In the genomic region with DNA sequence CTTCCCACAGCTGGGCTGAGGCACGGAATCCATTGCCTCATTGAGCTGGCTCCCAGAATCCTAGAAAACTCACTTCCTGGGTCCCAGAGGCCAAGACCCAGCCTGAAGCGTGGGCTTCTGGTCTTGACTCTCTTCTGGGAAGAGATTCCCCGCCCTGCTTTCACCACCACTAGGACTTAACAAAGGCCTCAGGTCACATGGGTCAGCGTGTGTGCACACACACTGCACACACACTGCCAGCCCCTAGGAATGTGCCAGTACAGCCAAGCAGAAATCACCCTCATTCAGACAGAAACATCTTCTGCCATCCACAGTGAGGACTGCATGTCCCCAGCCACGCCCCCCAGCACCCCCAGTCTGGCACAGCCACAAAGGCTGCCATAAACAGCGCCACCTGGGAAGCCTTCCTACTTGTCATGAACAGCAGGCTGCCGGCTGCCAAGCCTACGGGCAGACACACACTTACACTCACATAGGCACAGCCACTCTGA, we compare ENCODE assay signal across 8 cellular contexts.
DNase-seq lines count a peak whose midpoint lies in the region; ATAC-seq, FAIRE-seq and TF ChIP-seq lines count a peak whose summit lies in the region.

No MANE protein-coding gene starts in this region.

- peaks cover 0 to 43% (median 26%) of the 10 kb centered on the region in 3 donors for H3K36me3 ChIP-seq in pancreas
- no peaks in the 10 kb centered on the region for H3K36me3 ChIP-seq in SJCRH30

- peak overlapping the region; percentile 81 for H3K27ac Mint-ChIP-seq in glutamatergic neuron (ENCODE audit: unreplicated experiment)

- H3K27me3 Mint-ChIP-seq in glutamatergic neuron (ENCODE audit: unreplicated experiment) = peaks cover 8% of the 10 kb centered on the region

- H3K9me3 Mint-ChIP-seq in glutamatergic neuron (ENCODE audit: unreplicated experiment) = peaks cover 2% of the 10 kb centered on the region

- TF ChIP-seq CTCF in glutamatergic neuron (IDR thresholded peaks at IDR 0.05; ENCODE audit: partially characterized antibody, unreplicated experiment) (no peak), pancreas (IDR thresholded peaks at IDR 0.05) (no peak)

- H3K4me3 ChIP-seq in pancreas (no peak overlapping the region), SJCRH30 (no peak overlapping the region)

- peak overlapping the region in 2 of 4 donors; percentile 8 to 48 for H3K27ac ChIP-seq in pancreas
- H3K27ac ChIP-seq in SJCRH30 = no peak overlapping the region

- H3K4me3 Mint-ChIP-seq in glutamatergic neuron (ENCODE audit: unreplicated experiment) = peak overlapping the region; percentile 47

- DNase-seq in EH (ENCODE audit: low read depth) = peak; percentile 69
- peak; percentile 38 for DNase-seq in glutamatergic neuron
- DNase-seq in pancreas = peak in 2 of 6 donors; percentile 49 to 61
- DNase-seq in NCI-H1092 (lab: John Stamatoyannopoulos, UW) = no peak
- DNase-seq in GM12891 (ENCODE audit: insufficient read length, low spot score) = no peak
- DNase-seq in SJCRH30 = no peak

- H3K4me1 Mint-ChIP-seq in glutamatergic neuron (ENCODE audit: low read depth, unreplicated experiment) = peaks cover 25% of the 10 kb centered on the region

- no peaks in the 10 kb centered on the region for H3K9me3 ChIP-seq in pancreas
- H3K9me3 ChIP-seq in SJCRH30 (replicated peaks) = no peaks in the 10 kb centered on the region

- FAIRE-seq in pancreas (lab: Jason Lieb, UNC) (no peak), GM12891 (lab: Jason Lieb, UNC) (no peak)

- WGBS in pancreas, 2 donors = 73 to 74% methylated on average over 8 of the region's 8 CpGs

- no peaks in the 10 kb centered on the region for H3K27me3 ChIP-seq in pancreas
- no peaks in the 10 kb centered on the region for H3K27me3 ChIP-seq in SJCRH30

- ATAC-seq in SK-N-SH treated with all-trans-retinoic acid at 6 μM for 48 hours (peak; percentile 15; the same call in 2 of the 3 replicates), pancreas (peak; percentile 9 to 46 (median 22)), GM21723 (IDR thresholded peaks at IDR 0.05; ENCODE audit: unreplicated experiment) (no peak)

- H3K4me1 ChIP-seq in pancreas (no peaks in the 10 kb centered on the region), SJCRH30 (no peaks in the 10 kb centered on the region)

- intact Hi-C loops in pancreas (cut with DNase I) = no loop called here

- no peak for TF ChIP-seq POLR2A in GM12891 (IDR thresholded peaks at IDR 0.05; ENCODE audit: low read depth, low read length)

- H3K36me3 Mint-ChIP-seq in glutamatergic neuron (ENCODE audit: unreplicated experiment) = no peaks in the 10 kb centered on the region

TF ChIP-seq in SK-N-SH treated with all-trans-retinoic acid at 6 μM for 48 hours, 23 proteins besides CTCF, POLR2A, EP300 and RAD21 (continues in another document):
- TF ChIP-seq CSDC2 (CRISPR knock-in tag; IDR thresholded peaks at IDR 0.05) (no peak), ARNTL (CRISPR knock-in tag; IDR thresholded peaks at IDR 0.05; ENCODE audit: borderline replicate concordance, low read depth) (no peak), ZNF70 (CRISPR knock-in tag; IDR thresholded peaks at IDR 0.05) (no peak), GLIS3 (CRISPR knock-in tag; IDR thresholded peaks at IDR 0.05) (no peak), ISL1 (CRISPR knock-in tag; IDR thresholded peaks at IDR 0.05) (no peak), OSR1 (CRISPR knock-in tag; IDR thresholded peaks at IDR 0.05) (no peak), BACH2 (CRISPR knock-in tag; IDR thresholded peaks at IDR 0.05; ENCODE audit: borderline replicate concordance) (no peak), TOX (CRISPR knock-in tag; IDR thresholded peaks at IDR 0.05; ENCODE audit: borderline replicate concordance) (no peak), ESRRG (CRISPR knock-in tag; IDR thresholded peaks at IDR 0.05) (no peak), ZC3H10 (CRISPR knock-in tag; IDR thresholded peaks at IDR 0.05) (no peak)
- TF ChIP-seq, protein P1, sequence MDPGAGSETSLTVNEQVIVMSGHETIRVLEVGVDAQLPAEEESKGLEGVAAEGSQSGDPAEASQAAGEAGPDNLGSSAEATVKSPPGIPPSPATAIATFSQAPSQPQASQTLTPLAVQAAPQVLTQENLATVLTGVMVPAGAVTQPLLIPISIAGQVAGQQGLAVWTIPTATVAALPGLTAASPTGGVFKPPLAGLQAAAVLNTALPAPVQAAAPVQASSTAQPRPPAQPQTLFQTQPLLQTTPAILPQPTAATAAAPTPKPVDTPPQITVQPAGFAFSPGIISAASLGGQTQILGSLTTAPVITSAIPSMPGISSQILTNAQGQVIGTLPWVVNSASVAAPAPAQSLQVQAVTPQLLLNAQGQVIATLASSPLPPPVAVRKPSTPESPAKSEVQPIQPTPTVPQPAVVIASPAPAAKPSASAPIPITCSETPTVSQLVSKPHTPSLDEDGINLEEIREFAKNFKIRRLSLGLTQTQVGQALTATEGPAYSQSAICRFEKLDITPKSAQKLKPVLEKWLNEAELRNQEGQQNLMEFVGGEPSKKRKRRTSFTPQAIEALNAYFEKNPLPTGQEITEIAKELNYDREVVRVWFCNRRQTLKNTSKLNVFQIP (CRISPR knock-in tag; IDR thresholded peaks at IDR 0.05; ENCODE audit: borderline replicate concordance, low read depth) = no peak
- TF ChIP-seq, protein P2, sequence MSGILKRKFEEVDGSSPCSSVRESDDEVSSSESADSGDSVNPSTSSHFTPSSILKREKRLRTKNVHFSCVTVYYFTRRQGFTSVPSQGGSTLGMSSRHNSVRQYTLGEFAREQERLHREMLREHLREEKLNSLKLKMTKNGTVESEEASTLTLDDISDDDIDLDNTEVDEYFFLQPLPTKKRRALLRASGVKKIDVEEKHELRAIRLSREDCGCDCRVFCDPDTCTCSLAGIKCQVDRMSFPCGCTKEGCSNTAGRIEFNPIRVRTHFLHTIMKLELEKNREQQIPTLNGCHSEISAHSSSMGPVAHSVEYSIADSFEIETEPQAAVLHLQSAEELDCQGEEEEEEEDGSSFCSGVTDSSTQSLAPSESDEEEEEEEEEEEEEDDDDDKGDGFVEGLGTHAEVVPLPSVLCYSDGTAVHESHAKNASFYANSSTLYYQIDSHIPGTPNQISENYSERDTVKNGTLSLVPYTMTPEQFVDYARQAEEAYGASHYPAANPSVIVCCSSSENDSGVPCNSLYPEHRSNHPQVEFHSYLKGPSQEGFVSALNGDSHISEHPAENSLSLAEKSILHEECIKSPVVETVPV (CRISPR knock-in tag; IDR thresholded peaks at IDR 0.05) = no peak

TF ChIP-seq in GM12891, 5 proteins besides CTCF, POLR2A, EP300 and RAD21:
- TF ChIP-seq TAF1 (IDR thresholded peaks at IDR 0.05; ENCODE audit: low read depth, low read length) (no peak), POLR2AphosphoS5 (IDR thresholded peaks at IDR 0.05; ENCODE audit: low read depth, low read length) (no peak), PAX5 (IDR thresholded peaks at IDR 0.05; ENCODE audit: insufficient read depth, low read length, severe bottlenecking) (no peak), POU2F2 (IDR thresholded peaks at IDR 0.05; ENCODE audit: low read depth, low read length) (no peak), SPI1 (IDR thresholded peaks at IDR 0.05; ENCODE audit: low read depth, low read length) (no peak)
TF ChIP-seq in GM12891: peak in this region for 0.

Comparison
In these comparisons a context has a peak if more than half of its experiments do, and no peak if none do; other contexts are left out.
1. DNase-seq: peak in EH (single experiment) and glutamatergic neuron (single experiment); none in NCI-H1092 (single experiment), GM12891 (single experiment) and SJCRH30 (0 of 2).